ENCODE assay signal across 1 cellular context in genomic region chr13:26221721-26222522, GRCh38.
TF ChIP-seq lines count a peak whose summit lies in the region.

TSS of gene RNF6 (minus strand) at chr13:26222314. CDS start at chr13:26219649, 2,665 bp downstream.

TF ChIP-seq in HepG2, 621 proteins besides CTCF, POLR2A, EP300 and RAD21 (continued from another document and continues in another):
- TF ChIP-seq CBX1 (IDR thresholded peaks at IDR 0.05; ENCODE audit: low read depth), result no peak
- TF ChIP-seq ZNF124 (CRISPR knock-in tag; IDR thresholded peaks at IDR 0.05), result peak; percentile 87; the same call in 1 of the 2 replicates
- peak; percentile 70; the same call in 1 of the 2 replicates for TF ChIP-seq MEF2D (CRISPR knock-in tag; IDR thresholded peaks at IDR 0.05)
- TF ChIP-seq ZNF816 (CRISPR knock-in tag; IDR thresholded peaks at IDR 0.05; ENCODE audit: borderline replicate concordance), result peak; percentile 86
- no peak for TF ChIP-seq ZNF703 (CRISPR knock-in tag; IDR thresholded peaks at IDR 0.05; ENCODE audit: borderline replicate concordance)
- TF ChIP-seq CCDC6 (CRISPR knock-in tag; IDR thresholded peaks at IDR 0.05), result peak; percentile 64; the same call in 1 of the 2 replicates
- 0 out of 2 replicates have a peak, but pooled peaks have one; percentile 20 for TF ChIP-seq MTERF4 (CRISPR knock-in tag; IDR thresholded peaks at IDR 0.05)
- peak; percentile 54; the same call in 1 of the 2 replicates for TF ChIP-seq SALL1 (CRISPR knock-in tag; IDR thresholded peaks at IDR 0.05)
- 0 out of 2 replicates have a peak, but pooled peaks have one; percentile 5 for TF ChIP-seq RERE (CRISPR knock-in tag; IDR thresholded peaks at IDR 0.05; ENCODE audit: low read depth)
- no peak for TF ChIP-seq ZNF30 (CRISPR knock-in tag; IDR thresholded peaks at IDR 0.05)
- TF ChIP-seq MEIS1 (CRISPR knock-in tag; IDR thresholded peaks at IDR 0.05; ENCODE audit: borderline replicate concordance), result 0 out of 2 replicates have a peak, but pooled peaks have one; percentile 33
- TF ChIP-seq BORCS8-MEF2B (CRISPR knock-in tag; IDR thresholded peaks at IDR 0.05), result peak; percentile 69; the same call in 1 of the 2 replicates
- TF ChIP-seq ZFX (CRISPR knock-in tag; IDR thresholded peaks at IDR 0.05; ENCODE audit: low read depth), result peak; percentile 90
- TF ChIP-seq ZNF614 (CRISPR knock-in tag; IDR thresholded peaks at IDR 0.05; ENCODE audit: borderline replicate concordance), result 0 out of 2 replicates have a peak, but pooled peaks have one; percentile 50
- TF ChIP-seq DZIP1 (CRISPR knock-in tag; IDR thresholded peaks at IDR 0.05), result no peak
- peak; percentile 27; the same call in 1 of the 2 replicates for TF ChIP-seq ZBTB44 (CRISPR knock-in tag; IDR thresholded peaks at IDR 0.05)
- 0 out of 2 replicates have a peak, but pooled peaks have one; percentile 57 for TF ChIP-seq FOXO4 (CRISPR knock-in tag; conservative IDR thresholded peaks at IDR 0.05)
- 0 out of 2 replicates have a peak, but pooled peaks have one; percentile 45 for TF ChIP-seq ZNF644 (CRISPR knock-in tag; IDR thresholded peaks at IDR 0.05; ENCODE audit: low read depth)
- TF ChIP-seq ZNF777 (CRISPR knock-in tag; IDR thresholded peaks at IDR 0.05), result peak; percentile 80
- no peak for TF ChIP-seq PHB2 (IDR thresholded peaks at IDR 0.05; ENCODE audit: partially characterized antibody)
- peak; percentile 32; the same call in 1 of the 2 replicates for TF ChIP-seq ZBTB38 (CRISPR knock-in tag; IDR thresholded peaks at IDR 0.05)
- no peak for TF ChIP-seq ZMAT5 (CRISPR knock-in tag; IDR thresholded peaks at IDR 0.05; ENCODE audit: borderline replicate concordance, low read depth)
- no peak for TF ChIP-seq ARNT (IDR thresholded peaks at IDR 0.05)
- TF ChIP-seq ONECUT2 (CRISPR knock-in tag; IDR thresholded peaks at IDR 0.05), result no peak
- peak; percentile 74 for TF ChIP-seq NR0B2 (CRISPR knock-in tag; IDR thresholded peaks at IDR 0.05)
- no peak for TF ChIP-seq ZNF841 (CRISPR knock-in tag; IDR thresholded peaks at IDR 0.05; ENCODE audit: borderline replicate concordance)
- TF ChIP-seq MAFG (CRISPR knock-in tag; IDR thresholded peaks at IDR 0.05), result no peak
- TF ChIP-seq KDM2A (CRISPR knock-in tag; IDR thresholded peaks at IDR 0.05; ENCODE audit: borderline replicate concordance, low read depth), result peak; percentile 83; the same call in 1 of the 2 replicates
- peak; percentile 28; the same call in 1 of the 2 replicates for TF ChIP-seq ZBTB34 (CRISPR knock-in tag; IDR thresholded peaks at IDR 0.05)
- 0 out of 2 replicates have a peak, but pooled peaks have one; percentile 11 for TF ChIP-seq ZC3H13 (CRISPR knock-in tag; IDR thresholded peaks at IDR 0.05)
- peak; percentile 79 for TF ChIP-seq MYPOP (CRISPR knock-in tag; IDR thresholded peaks at IDR 0.05)
- no peak for TF ChIP-seq SIX1 (CRISPR knock-in tag; IDR thresholded peaks at IDR 0.05; ENCODE audit: borderline replicate concordance)
- peak; percentile 64; the same call in 1 of the 2 replicates for TF ChIP-seq ZNF33A (CRISPR knock-in tag; IDR thresholded peaks at IDR 0.05; ENCODE audit: borderline replicate concordance)
- no peak for TF ChIP-seq MNT (IDR thresholded peaks at IDR 0.05)
- TF ChIP-seq REPIN1 (CRISPR knock-in tag; IDR thresholded peaks at IDR 0.05; ENCODE audit: borderline replicate concordance, low read depth), result peak; percentile 92
- no peak for TF ChIP-seq ZNF562 (CRISPR knock-in tag; IDR thresholded peaks at IDR 0.05; ENCODE audit: borderline replicate concordance)
- peak; percentile 62; the same call in 1 of the 2 replicates for TF ChIP-seq TFDP1 (CRISPR knock-in tag; IDR thresholded peaks at IDR 0.05; ENCODE audit: borderline replicate concordance)
